In the genomic region with DNA sequence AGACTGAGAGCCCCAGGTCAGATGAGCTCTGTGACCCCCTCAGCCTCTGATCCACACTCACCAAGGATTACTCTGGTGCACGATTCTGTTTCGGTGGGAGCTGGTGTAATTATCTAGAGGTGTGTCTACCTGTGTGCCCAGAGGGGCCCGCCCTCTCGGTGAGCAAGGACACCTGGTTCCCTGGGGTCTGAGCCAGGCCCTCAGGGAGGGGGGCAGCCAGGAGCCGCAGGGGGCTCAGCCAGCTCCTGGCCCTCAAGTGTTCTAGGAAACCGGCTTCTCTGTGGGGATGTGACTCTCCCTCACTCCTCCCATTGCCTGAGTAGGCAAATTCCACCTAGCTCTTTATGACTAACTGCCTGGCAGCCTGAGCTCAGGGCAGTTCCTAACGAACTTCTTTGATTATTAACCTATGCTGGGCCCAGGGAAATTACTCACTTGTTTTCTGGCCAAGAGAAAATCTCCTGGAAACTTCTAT, we compare ENCODE assay signal across 10 cellular contexts. TPM values are rescaled to one million over a fixed set of nuclear protein-coding genes. Genes with fewer than 3 reads are reported as not detected.
DNase-seq lines count a peak whose midpoint lies in the region; TF ChIP-seq lines count a peak whose summit lies in the region.
"Had no signal": no experiment of that assay in that cellular context is flagged by ENCODE, and none has a peak within 500 bp of the region (broad histone marks: within the 10 kb centered on the region; RNA-seq: fewer than 3 reads in every experiment).

No MANE protein-coding gene starts in this region.

- H3K27me3 ChIP-seq in breast epithelium: no peaks in the 10 kb centered on the region
- no peaks in the 10 kb centered on the region for H3K27me3 ChIP-seq in transverse colon
- H3K27me3 ChIP-seq: BLaER1, testis had no signal

- no peaks in the 10 kb centered on the region for H3K9me3 Mint-ChIP-seq in MCF 10A (ENCODE audit: unreplicated experiment)

- TF ChIP-seq EP300 in transverse colon (IDR thresholded peaks at IDR 0.05; ENCODE audit: low read depth): peak; percentile 78

- CTCF ChIA-PET in MCF 10A (lab: Yijun Ruan, JAX): interaction anchor here (0.9 kb wide), 1 partner anchor 47 kb away, joined by 5 read pairs; no protein-coding TSS in a partner anchor

- POLR2A ChIA-PET in MCF 10A (lab: Yijun Ruan, JAX): interaction anchor here (0.6 to 1.2 kb wide), 6 partner anchors 10 to 244 kb away, joined by 3 to 9 read pairs (median 3); no protein-coding TSS in a partner anchor

- no peaks in the 10 kb centered on the region for H3K4me1 ChIP-seq in breast epithelium
- H3K4me1 ChIP-seq in transverse colon: peaks cover 42 to 77% (median 54%) of the 10 kb centered on the region in 4 donors
- H3K4me1 ChIP-seq: testis had no signal

- H3K4me3 ChIP-seq in breast epithelium (no peak overlapping the region), transverse colon (no peak overlapping the region)
- H3K4me3 ChIP-seq: BLaER1, testis had no signal

- peaks cover 4% of the 10 kb centered on the region for H3K4me1 Mint-ChIP-seq in MCF 10A (ENCODE audit: insufficient read depth, unreplicated experiment)

- BruUV-seq in MCF 10A (replicated peaks; lab: Mats Ljungman, UMichigan): no TSS peak

- peak; percentile 85 for DNase-seq in MCF 10A (ENCODE audit: unreplicated experiment)
- no peak for DNase-seq in breast epithelium (ENCODE audit: low spot score in 2 of 2)
- peak; percentile 82 for DNase-seq in amniotic epithelial cell (ENCODE audit: low read depth)
- DNase-seq in iPS-NIHi7 (ENCODE audit: extremely low spot score): peak; percentile 64
- DNase-seq in transverse colon: peak; percentile 77
- no peak for DNase-seq in NCI-H82 (lab: John Stamatoyannopoulos, UW)
- no peak for DNase-seq in activated CD4-positive, alpha-beta T cell treated with anti-CD3 and anti-CD28 coated beads for 4 hours
- no peak for DNase-seq in NCI-H1436 treated with DMSO at 0.1 percent for 48 hours (lab: John Stamatoyannopoulos, UW)
- DNase-seq: testis had no signal

- no peak for TF ChIP-seq POLR2A in breast epithelium (IDR thresholded peaks at IDR 0.05)
- peak; percentile 47 for TF ChIP-seq POLR2A in transverse colon (IDR thresholded peaks at IDR 0.05)

- H3K4me3 Mint-ChIP-seq in MCF 10A (ENCODE audit: unreplicated experiment): no peak overlapping the region

- in situ Hi-C loops in transverse colon (cut with MboI; ENCODE audit: low pct_ligation_motif_present in 1 of 4, low pct_unique_long_range_greater_than_20kb in 1 of 4, low sequenced_read_pairs in 3 of 4): no loop called here

- 0 to 20% methylated on average over 1 to 7 of the region's 7 CpGs for WGBS in transverse colon (ENCODE audit: low coverage in 1 of 2), 2 donors

- H3K9me3 ChIP-seq in breast epithelium (no peaks in the 10 kb centered on the region), transverse colon (no peaks in the 10 kb centered on the region)
- H3K9me3 ChIP-seq: testis had no signal

- no peaks in the 10 kb centered on the region for H3K27me3 Mint-ChIP-seq in MCF 10A (ENCODE audit: insufficient read depth, unreplicated experiment)

- TF ChIP-seq CTCF in MCF 10A (IDR thresholded peaks at IDR 0.05; ENCODE audit: unreplicated experiment): no peak
- TF ChIP-seq CTCF in breast epithelium (IDR thresholded peaks at IDR 0.05): no peak
- no peak for TF ChIP-seq CTCF in transverse colon (IDR thresholded peaks at IDR 0.05)

- H3K27ac ChIP-seq in breast epithelium (no peak overlapping the region), transverse colon (peak overlapping the region; percentile 82 to 92 (median 88))
- H3K27ac ChIP-seq: BLaER1, testis had no signal

- no peak overlapping the region for H3K27ac Mint-ChIP-seq in MCF 10A (ENCODE audit: low read depth, unreplicated experiment)

- intact Hi-C loops in MCF 10A (cut with micrococcal nuclease) (no loop called here), breast epithelium (cut with DNase I; ENCODE audit: low total_unique reads) (no loop called here), transverse colon (cut with DNase I; ENCODE audit: low total_unique reads) (no loop called here)

- H3K36me3 ChIP-seq in breast epithelium: no peaks in the 10 kb centered on the region
- H3K36me3 ChIP-seq in transverse colon: no peaks in the 10 kb centered on the region

- H3K36me3 Mint-ChIP-seq in MCF 10A (ENCODE audit: insufficient read depth, unreplicated experiment): no peaks in the 10 kb centered on the region

RNA-seq across cellular contexts. Expression of a gene that starts 17.4 kb away (rescaled TPM):
- total RNA-seq in MCF 10A (2022) (41.3 and 42.4 TPM in 2 replicates), breast epithelium (10 to 100 TPM; 19.7 to 27.1 (median 25.9) TPM), transverse colon (10 to 100 TPM; 56.1 to 96.9 (median 71.2) TPM)

Comparison
In these comparisons a context has a peak if more than half of its experiments do, and no peak if none do; other contexts are left out.
1. DNase-seq: peak in MCF 10A (single experiment), amniotic epithelial cell (single experiment), iPS-NIHi7 (single experiment) and transverse colon (single experiment); none in breast epithelium (0 of 2), NCI-H82 (single experiment), activated CD4-positive, alpha-beta T cell treated with anti-CD3 and anti-CD28 coated beads for 4 hours (0 of 2) and NCI-H1436 treated with DMSO at 0.1 percent for 48 hours (single experiment).
2. H3K27ac ChIP-seq: peak in transverse colon (4 of 4); none in breast epithelium (0 of 2).